19 cellular contexts compared by ENCODE assay signal in the genomic region with DNA sequence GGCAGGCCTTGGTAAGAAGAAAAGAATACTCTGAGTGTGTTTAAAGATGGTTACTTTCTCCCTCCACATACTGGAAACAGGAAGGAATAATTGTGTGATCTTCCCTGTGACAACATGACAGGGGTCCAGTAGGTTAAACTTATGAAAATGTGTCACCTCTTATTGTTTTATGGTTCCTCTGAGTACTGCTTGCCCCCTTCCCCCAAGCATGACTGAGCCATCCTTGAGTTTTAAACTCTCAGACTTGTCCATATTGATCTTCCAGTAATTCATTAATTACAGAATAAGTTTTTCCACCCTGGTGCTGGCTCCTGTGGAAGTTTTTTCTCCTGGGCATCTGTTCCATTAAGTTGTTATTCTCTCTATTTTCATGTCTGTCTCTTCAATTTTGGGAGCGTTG.
"Had no signal": no experiment of that assay in that cellular context is flagged by ENCODE, and none has a peak within 500 bp of the region (broad histone marks: within the 10 kb centered on the region; RNA-seq: fewer than 3 reads in every experiment).

No MANE protein-coding gene starts in this region.

- ATAC-seq: left cardiac atrium; naive thymus-derived CD4-positive, alpha-beta T cell had no signal

- H3K27ac ChIP-seq: cardiac muscle cell, colonic mucosa, parathyroid adenoma, right atrium auricular region, tibial nerve had no signal

- H3K36me3 ChIP-seq: cardiac muscle cell, colonic mucosa, right atrium auricular region had no signal

- H2AFZ ChIP-seq: parathyroid adenoma had no signal

- H3K27ac Mint-ChIP-seq: activated naive CD8-positive, alpha-beta T cell; mesothelial cell of epicardium; naive thymus-derived CD4-positive, alpha-beta T cell had no signal

- H3K4me1 Mint-ChIP-seq: naive thymus-derived CD4-positive, alpha-beta T cell had no signal

- H3K4me1 ChIP-seq: colonic mucosa, parathyroid adenoma, right atrium auricular region had no signal

- H3K9me3 ChIP-seq: colonic mucosa, right atrium auricular region, tibial nerve had no signal

- H3K79me2 ChIP-seq: parathyroid adenoma had no signal

- H3K9me3 Mint-ChIP-seq: mesothelial cell of epicardium had no signal

- DNase-seq: activated CD4-positive, alpha-beta T cell treated with anti-CD3 and anti-CD28 coated beads for 4 hours; activated CD4-positive, alpha-beta T cell treated with anti-CD3 and anti-CD28 coated beads, Interleukin-2, amount 50 U/mL, for 4 hours; activated effector memory CD4-positive, alpha-beta T cell treated with Interleukin-2 at 50 U/mL for 16 hours; activated naive CD4-positive, alpha-beta T cell treated with Interleukin-2 at 50 U/mL for 16 hours; anterior cingulate cortex; cerebellar nuclear complex; colonic mucosa; effector CD8-positive, alpha-beta T cell; glutamatergic neuron; left cardiac atrium; naive thymus-derived CD4-positive, alpha-beta T cell; occipital lobe; stimulated activated naive CD4-positive, alpha-beta T cell treated with Interleukin-2 at 50 U/mL for 16 hours had no signal

- H3K27me3 Mint-ChIP-seq: activated naive CD8-positive, alpha-beta T cell; naive thymus-derived CD4-positive, alpha-beta T cell had no signal

- H3K4me3 Mint-ChIP-seq: activated naive CD8-positive, alpha-beta T cell; mesothelial cell of epicardium; naive thymus-derived CD4-positive, alpha-beta T cell had no signal

- H3K36me3 Mint-ChIP-seq: naive thymus-derived CD4-positive, alpha-beta T cell had no signal

- H3K27me3 ChIP-seq: cardiac muscle cell, colonic mucosa, right atrium auricular region, tibial nerve had no signal

- H3K9ac ChIP-seq: parathyroid adenoma had no signal

- H3K4me3 ChIP-seq: cardiac muscle cell, colonic mucosa, right atrium auricular region, tibial nerve had no signal
